ENCODE assay signal across 30 cellular contexts in genomic region chr3:69186575-69187093, GRCh38.
"Had no signal": no experiment of that assay in that cellular context is flagged by ENCODE, and none has a peak within 500 bp of the region (broad histone marks: within the 10 kb centered on the region; RNA-seq: fewer than 3 reads in every experiment).

No MANE protein-coding gene starts in this region.

- ATAC-seq: naive thymus-derived CD4-positive, alpha-beta T cell; natural killer cell; psoas muscle; right cardiac atrium; sciatic nerve; stimulated activated naive B cell treated with anti-CD40 and anti-IgM and Interleukin-4, amounts not matched to agents 10 μg/mL and 1 μg/mL and 100 μg/mL, for 72 hours; upper lobe of right lung had no signal

- H3K4me2 ChIP-seq: neural progenitor cell, smooth muscle cell had no signal

- H3K9ac ChIP-seq: neural progenitor cell, parathyroid adenoma had no signal

- H3K27me3 Mint-ChIP-seq: naive thymus-derived CD4-positive, alpha-beta T cell; progenitor cell of endocrine pancreas; stimulated activated naive B cell treated with anti-CD40 and anti-IgM and Interleukin-4, amounts not matched to agents 10 μg/mL and 1 μg/mL and 100 μg/mL, for 72 hours; stimulated activated naive CD8-positive, alpha-beta T cell treated with anti-CD3 and anti-CD28 coated beads, Interleukin-15, Interleukin-2, amounts not matched to agents 100 ng/mL and 50 ng/mL, for 24 hours; type B pancreatic cell had no signal

- DNase-seq: naive thymus-derived CD4-positive, alpha-beta T cell; natural killer cell; occipital lobe; ovary; posterior cingulate gyrus; psoas muscle; right cardiac atrium; spleen; stimulated activated CD4-positive, alpha-beta T cell treated with anti-CD3 and anti-CD28 coated beads, Interleukin-12 subunit alpha, Interleukin-12 subunit beta, amount 100 ng/mL, for 4 hours; stimulated activated CD4-positive, alpha-beta T cell treated with anti-CD3 and anti-CD28 coated beads, Interleukin-1b, Interleukin-23, amount 100 ng/mL, for 48 hours; stimulated activated CD4-positive, alpha-beta T cell treated with anti-CD3 and anti-CD28 coated beads, Interleukin-4, amount 100 ng/mL, for 1 hour; stimulated activated CD4-positive, alpha-beta T cell treated with anti-CD3 and anti-CD28 coated beads, Interleukin-4, amount 100 ng/mL, for 4 hours; stimulated activated CD8-positive, alpha-beta memory T cell treated with anti-CD3 and anti-CD28 coated beads, Interleukin-4, amount 100 ng/mL, for 48 hours; stimulated activated naive B cell treated with anti-CD40 and anti-IgM and Interleukin-4, amounts not matched to agents 10 μg/mL and 1 μg/mL and 100 μg/mL, for 72 hours; stimulated activated naive CD4-positive, alpha-beta T cell treated with Interleukin-2 at 50 U/mL for 16 hours; stomach; thyroid gland; upper lobe of right lung; uterus had no signal

- H3K4me3 ChIP-seq: neural progenitor cell, ovary, psoas muscle, skin epidermis, smooth muscle cell, spleen, stomach, thoracic aorta, thyroid gland, tibial nerve, upper lobe of right lung, uterus had no signal

- H3K9me3 ChIP-seq: ovary, psoas muscle, spleen, stomach, thoracic aorta, thyroid gland, tibial nerve, upper lobe of right lung, uterus had no signal

- H3K27me3 ChIP-seq: neural progenitor cell, ovary, spleen, stomach, thyroid gland, tibial nerve, upper lobe of right lung, uterus had no signal

- H3K36me3 Mint-ChIP-seq: natural killer cell; stimulated activated naive B cell treated with anti-CD40 and anti-IgM and Interleukin-4, amounts not matched to agents 10 μg/mL and 1 μg/mL and 100 μg/mL, for 72 hours had no signal

- H3K4me1 Mint-ChIP-seq: natural killer cell; stimulated activated naive B cell treated with anti-CD40 and anti-IgM and Interleukin-4, amounts not matched to agents 10 μg/mL and 1 μg/mL and 100 μg/mL, for 72 hours had no signal

- H2AFZ ChIP-seq: neural progenitor cell, parathyroid adenoma had no signal

- H3K36me3 ChIP-seq: neural progenitor cell, ovary, uterus had no signal

- H3K4me1 ChIP-seq: parathyroid adenoma, psoas muscle, thyroid gland, upper lobe of right lung, uterus had no signal

- H3K9me3 Mint-ChIP-seq: naive thymus-derived CD4-positive, alpha-beta T cell; natural killer cell; nephron; neural progenitor cell; stimulated activated naive B cell treated with anti-CD40 and anti-IgM and Interleukin-4, amounts not matched to agents 10 μg/mL and 1 μg/mL and 100 μg/mL, for 72 hours; stimulated activated naive CD8-positive, alpha-beta T cell treated with anti-CD3 and anti-CD28 coated beads, Interleukin-15, Interleukin-2, amounts not matched to agents 100 ng/mL and 50 ng/mL, for 24 hours; type B pancreatic cell had no signal

- H3K27ac ChIP-seq: neural progenitor cell, ovary, parathyroid adenoma, psoas muscle, skin epidermis, spleen, stomach, thoracic aorta, thyroid gland, tibial nerve, upper lobe of right lung, uterus had no signal

- H3K27ac Mint-ChIP-seq: naive thymus-derived CD4-positive, alpha-beta T cell; natural killer cell; nephron; neural progenitor cell; progenitor cell of endocrine pancreas; stimulated activated naive B cell treated with anti-CD40 and anti-IgM and Interleukin-4, amounts not matched to agents 10 μg/mL and 1 μg/mL and 100 μg/mL, for 72 hours; stimulated activated naive CD8-positive, alpha-beta T cell treated with anti-CD3 and anti-CD28 coated beads, Interleukin-15, Interleukin-2, amounts not matched to agents 100 ng/mL and 50 ng/mL, for 24 hours; type B pancreatic cell had no signal

- H3K4me3 Mint-ChIP-seq: naive thymus-derived CD4-positive, alpha-beta T cell; natural killer cell; nephron; neural progenitor cell; stimulated activated naive B cell treated with anti-CD40 and anti-IgM and Interleukin-4, amounts not matched to agents 10 μg/mL and 1 μg/mL and 100 μg/mL, for 72 hours; stimulated activated naive CD8-positive, alpha-beta T cell treated with anti-CD3 and anti-CD28 coated beads, Interleukin-15, Interleukin-2, amounts not matched to agents 100 ng/mL and 50 ng/mL, for 24 hours; type B pancreatic cell had no signal

- H3K79me2 ChIP-seq: parathyroid adenoma had no signal
